27 cellular contexts compared by ENCODE assay signal in the genomic region with DNA sequence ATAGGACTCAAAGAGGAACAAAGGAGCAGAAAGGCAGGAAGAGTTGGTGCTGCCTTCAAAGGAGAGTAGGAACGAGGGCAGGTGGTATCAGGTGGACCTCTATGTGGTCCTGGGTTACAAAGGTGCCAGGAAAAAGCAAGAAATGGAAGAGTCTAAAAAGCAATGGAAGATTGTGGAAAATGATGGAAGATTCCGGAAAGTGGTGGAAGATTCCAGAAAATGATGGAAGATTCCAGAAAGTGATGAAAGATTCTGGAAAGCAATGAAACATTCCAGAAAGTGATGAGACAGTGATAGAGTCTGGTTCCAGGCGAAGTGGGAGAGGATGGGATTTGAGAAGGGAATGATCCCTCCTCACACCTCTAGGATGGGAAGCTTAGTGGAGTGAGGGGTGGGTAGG.
"Had no signal": no experiment of that assay in that cellular context is flagged by ENCODE, and none has a peak within 500 bp of the region (broad histone marks: within the 10 kb centered on the region; RNA-seq: fewer than 3 reads in every experiment).

No MANE protein-coding gene starts in this region.

- H3K4me1 Mint-ChIP-seq: mesothelial cell of epicardium; naive B cell; stimulated activated memory B cell treated with anti-CD40 and anti-IgM and Interleukin-4, amounts not matched to agents 10 μg/mL and 1 μg/mL and 100 μg/mL, for 72 hours had no signal

- H3K27ac ChIP-seq: esophagus muscularis mucosa, heart right ventricle, psoas muscle, skin epidermis, spleen, testis, tibial artery had no signal

- H3K27me3 ChIP-seq: dorsolateral prefrontal cortex, esophagus muscularis mucosa, heart right ventricle, ovary, spleen, testis, tibial artery had no signal

- H3K4me1 ChIP-seq: esophagus muscularis mucosa, heart right ventricle, psoas muscle, spleen, testis, tibial artery had no signal

- DNase-seq: dorsolateral prefrontal cortex; effector CD4-positive, alpha-beta T cell; foreskin melanocyte; glutamatergic neuron; heart right ventricle; hippocampal formation; islet precursor cell; kidney glomerular epithelial cell; mesenchymal stem cell; mucosa of descending colon; naive B cell; nucleus accumbens; ovary; psoas muscle; right cardiac atrium; spleen; stimulated activated CD4-positive, alpha-beta T cell treated with anti-CD3 and anti-CD28 coated beads, Interleukin-4, amount 100 ng/mL, for 4 hours; stimulated activated naive CD8-positive, alpha-beta T cell treated with anti-CD3 and anti-CD28 coated beads, Interleukin-15, Interleukin-2, amounts not matched to agents 100 U/mL and 50 U/mL, for 24 hours; substantia nigra; testis; tibial artery had no signal

- ATAC-seq: mucosa of descending colon; natural killer cell treated with Interleukin-12 subunit alpha and Interleukin-12 subunit beta and Interleukin-15 and Interleukin-18, amount 100 ng/mL, for 72 hours; psoas muscle; stimulated activated memory B cell treated with anti-CD40 and anti-IgM and Interleukin-4, amounts not matched to agents 10 μg/mL and 1 μg/mL and 100 μg/mL, for 72 hours; stimulated activated naive CD8-positive, alpha-beta T cell treated with anti-CD3 and anti-CD28 coated beads, Interleukin-15, Interleukin-2, amounts not matched to agents 100 U/mL and 50 U/mL, for 24 hours had no signal

- H3K9me3 ChIP-seq: testis had no signal

- H3K4me3 Mint-ChIP-seq: mesothelial cell of epicardium; naive B cell; natural killer cell treated with Interleukin-12 subunit alpha and Interleukin-12 subunit beta and Interleukin-15 and Interleukin-18, amount 100 ng/mL, for 72 hours; stimulated activated memory B cell treated with anti-CD40 and anti-IgM and Interleukin-4, amounts not matched to agents 10 μg/mL and 1 μg/mL and 100 μg/mL, for 72 hours; type B pancreatic cell had no signal

- H3K27me3 Mint-ChIP-seq: naive B cell; natural killer cell treated with Interleukin-12 subunit alpha and Interleukin-12 subunit beta and Interleukin-15 and Interleukin-18, amount 100 ng/mL, for 72 hours; type B pancreatic cell had no signal

- H3K9me3 Mint-ChIP-seq: natural killer cell treated with Interleukin-12 subunit alpha and Interleukin-12 subunit beta and Interleukin-15 and Interleukin-18, amount 100 ng/mL, for 72 hours had no signal

- H3K27ac Mint-ChIP-seq: mesothelial cell of epicardium; natural killer cell treated with Interleukin-12 subunit alpha and Interleukin-12 subunit beta and Interleukin-15 and Interleukin-18, amount 100 ng/mL, for 72 hours; stimulated activated memory B cell treated with anti-CD40 and anti-IgM and Interleukin-4, amounts not matched to agents 10 μg/mL and 1 μg/mL and 100 μg/mL, for 72 hours; type B pancreatic cell had no signal

- H3K4me3 ChIP-seq: dorsolateral prefrontal cortex, esophagus muscularis mucosa, heart right ventricle, mucosa of descending colon, ovary, psoas muscle, skin epidermis, spleen, testis, tibial artery had no signal
